23 cellular contexts compared by ENCODE assay signal in genomic region chr2:46410273-46411244, GRCh38.
DNase-seq lines count a peak whose midpoint lies in the region; ATAC-seq and TF ChIP-seq lines count a peak whose summit lies in the region.
"Had no signal": no experiment of that assay in that cellular context is flagged by ENCODE, and none has a peak within 500 bp of the region (broad histone marks: within the 10 kb centered on the region; RNA-seq: fewer than 3 reads in every experiment).

No MANE protein-coding gene starts in this region.

- H2BK5ac ChIP-seq in mesenchymal stem cell (ENCODE audit: low read depth, low read length, poor library complexity, severe bottlenecking) = no peak overlapping the region

- no peaks in the 10 kb centered on the region for H3K9me3 ChIP-seq in esophagus squamous epithelium
- peaks cover 5% of the 10 kb centered on the region for H3K9me3 ChIP-seq in mesenchymal stem cell (ENCODE audit: control insufficient read depth, low read length)
- H3K9me3 ChIP-seq in suprapubic skin = no peaks in the 10 kb centered on the region
- H3K9me3 ChIP-seq: mucosa of descending colon, pancreas, Peyer's patch, sigmoid colon had no signal

- TF ChIP-seq CTCF in esophagus squamous epithelium (IDR thresholded peaks at IDR 0.05) (no peak), suprapubic skin (IDR thresholded peaks at IDR 0.05) (no peak)

- no peaks in the 10 kb centered on the region for H3K79me1 ChIP-seq in mesenchymal stem cell (replicated peaks; ENCODE audit: low read length, poor library complexity, severe bottlenecking)

- H4K8ac ChIP-seq in mesenchymal stem cell (ENCODE audit: low read length) = no peak overlapping the region

- no peak for TF ChIP-seq POLR2A in esophagus squamous epithelium (IDR thresholded peaks at IDR 0.05)
- no peak for TF ChIP-seq POLR2A in suprapubic skin (IDR thresholded peaks at IDR 0.05)

- DNase-seq in stimulated activated naive CD8-positive, alpha-beta T cell treated with anti-CD3 and anti-CD28 coated beads, Interleukin-15, amount 100 ng/mL, for 72 hours = no peak
- no peak for DNase-seq in stimulated activated naive CD8-positive, alpha-beta T cell treated with anti-CD3 and anti-CD28 coated beads, Interleukin-15, Interleukin-2, amounts not matched to agents 100 U/mL and 50 U/mL, for 24 hours
- no peak for DNase-seq in esophagus squamous epithelium (lab: John Stamatoyannopoulos, UW)
- DNase-seq in mesenchymal stem cell = no peak
- DNase-seq in suprapubic skin (ENCODE audit: low spot score in 2 of 2) = no peak
- DNase-seq in epidermal melanocyte (ENCODE audit: insufficient read length, low spot score) = no peak
- DNase-seq in stimulated activated CD4-positive, alpha-beta T cell treated with anti-CD3 and anti-CD28 coated beads, Interleukin-1b, Interleukin-23, amount 100 ng/mL, for 48 hours = no peak
- DNase-seq in NCI-H226 = no peak
- DNase-seq: activated CD4-positive, alpha-beta T cell treated with anti-CD3 and anti-CD28 coated beads for 36 hours; activated T-cell treated with anti-CD3 and anti-CD28 coated beads, Interleukin-2, amount 50 U/mL, for 4 hours; COR-L47; MM.1S; mucosa of descending colon; NCI-H2107; NCI-H510A; nephron progenitor cell; pancreas; Peyer's patch; sigmoid colon; stimulated activated CD4-positive, alpha-beta T cell treated with anti-CD3 and anti-CD28 coated beads, Interleukin-15, amount 100 ng/mL, for 24 hours had no signal

- H3K27ac ChIP-seq in esophagus squamous epithelium (peak overlapping the region; percentile 25 to 86 (median 76)), mesenchymal stem cell (ENCODE audit: low read length, poor library complexity, severe bottlenecking) (no peak overlapping the region), suprapubic skin (no peak overlapping the region)
- H3K27ac ChIP-seq: BLaER1 had no signal

- no peak for ATAC-seq in stimulated activated naive CD8-positive, alpha-beta T cell treated with anti-CD3 and anti-CD28 coated beads, Interleukin-15, amount 100 ng/mL, for 72 hours
- ATAC-seq in stimulated activated naive CD8-positive, alpha-beta T cell treated with anti-CD3 and anti-CD28 coated beads, Interleukin-15, Interleukin-2, amounts not matched to agents 100 U/mL and 50 U/mL, for 24 hours = no peak
- ATAC-seq: activated CD4-positive, alpha-beta T cell treated with anti-CD3 and anti-CD28 coated beads for 36 hours; activated T-cell treated with anti-CD3 and anti-CD28 coated beads, Interleukin-2, amount 50 U/mL, for 4 hours; HCT116; mucosa of descending colon; pancreas had no signal

- H3K23ac ChIP-seq in mesenchymal stem cell (ENCODE audit: low read length in 2 of 2) = no peak overlapping the region

- no peaks in the 10 kb centered on the region for H3K27me3 ChIP-seq in esophagus squamous epithelium
- H3K27me3 ChIP-seq in mesenchymal stem cell (ENCODE audit: control insufficient read depth in 1 of 2, insufficient read depth in 1 of 2, low read length in 2 of 2) = no peaks in the 10 kb centered on the region
- no peaks in the 10 kb centered on the region for H3K27me3 ChIP-seq in suprapubic skin
- H3K27me3 ChIP-seq: BLaER1, pancreas, Peyer's patch, sigmoid colon had no signal

- no peak for TF ChIP-seq EP300 in suprapubic skin (IDR thresholded peaks at IDR 0.05)

- H3K36me3 ChIP-seq in esophagus squamous epithelium (no peaks in the 10 kb centered on the region), mesenchymal stem cell (ENCODE audit: control insufficient read depth in 1 of 2, insufficient read depth in 2 of 2, low read depth in 1 of 2, low read length in 2 of 2) (no peaks in the 10 kb centered on the region), suprapubic skin (no peaks in the 10 kb centered on the region)
- H3K36me3 ChIP-seq: BLaER1, pancreas, Peyer's patch, sigmoid colon had no signal

- peak overlapping the region; percentile 50 to 57 for H3K27ac Mint-ChIP-seq in stimulated activated naive CD8-positive, alpha-beta T cell treated with anti-CD3 and anti-CD28 coated beads, Interleukin-15, amount 100 ng/mL, for 72 hours
- H3K27ac Mint-ChIP-seq: activated CD4-positive, alpha-beta T cell treated with anti-CD3 and anti-CD28 coated beads for 36 hours; nephron progenitor cell; T-helper 1 cell treated with Interleukin-12 subunit alpha and Interleukin-12 subunit beta and Interleukin-4 antibody, amounts not matched to agents 30 μg/mL and 1 μg/mL, for 36 hours had no signal

- H3K4me3 ChIP-seq in esophagus squamous epithelium = no peak overlapping the region
- no peak overlapping the region for H3K4me3 ChIP-seq in mesenchymal stem cell (ENCODE audit: insufficient read depth in 1 of 2, low read depth in 1 of 2, low read length in 2 of 2)
- H3K4me3 ChIP-seq in suprapubic skin = no peak overlapping the region
- H3K4me3 ChIP-seq: BLaER1, mucosa of descending colon, pancreas, Peyer's patch, sigmoid colon had no signal

- no peak overlapping the region for H3K4me2 ChIP-seq in mesenchymal stem cell (ENCODE audit: low read length, poor library complexity, severe bottlenecking)
- H3K4me2 ChIP-seq: BLaER1 had no signal

- H2BK15ac ChIP-seq in mesenchymal stem cell (ENCODE audit: low read depth, poor library complexity, severe bottlenecking) = no peak overlapping the region

- H2BK120ac ChIP-seq in mesenchymal stem cell (ENCODE audit: low read depth, low read length) = no peak overlapping the region

- H2AK5ac ChIP-seq in mesenchymal stem cell (ENCODE audit: low read length, severe bottlenecking) = peak overlapping the region; percentile 71

- intact Hi-C loops in esophagus squamous epithelium (cut with DNase I) = no loop called here

- 56 to 79% methylated on average over 4 to 10 of the region's 10 CpGs for WGBS in esophagus squamous epithelium, 2 donors
- WGBS in mesenchymal stem cell = 88% methylated on average over 10 of the region's 10 CpGs
- 68% methylated on average over 10 of the region's 10 CpGs for WGBS in suprapubic skin

- no peaks in the 10 kb centered on the region for H3K27me3 Mint-ChIP-seq in stimulated activated naive CD8-positive, alpha-beta T cell treated with anti-CD3 and anti-CD28 coated beads, Interleukin-15, amount 100 ng/mL, for 72 hours
- H3K27me3 Mint-ChIP-seq: activated CD4-positive, alpha-beta T cell treated with anti-CD3 and anti-CD28 coated beads for 36 hours had no signal

- no peak overlapping the region for H3K14ac ChIP-seq in mesenchymal stem cell (ENCODE audit: low read length in 2 of 2)

- peaks cover 15 to 64% (median 27%) of the 10 kb centered on the region in 3 donors for H3K4me1 ChIP-seq in esophagus squamous epithelium
- peaks cover 4% of the 10 kb centered on the region for H3K4me1 ChIP-seq in mesenchymal stem cell (ENCODE audit: control insufficient read depth, insufficient read depth, low read depth, low read length)
- H3K4me1 ChIP-seq in suprapubic skin = peaks cover 40% of the 10 kb centered on the region

- no peak overlapping the region for H4K91ac ChIP-seq in mesenchymal stem cell (ENCODE audit: low read length)

- no peak overlapping the region for H3K9ac ChIP-seq in mesenchymal stem cell (ENCODE audit: low read length)
- H3K9ac ChIP-seq: BLaER1 had no signal

- no peak overlapping the region for H2AFZ ChIP-seq in mesenchymal stem cell (ENCODE audit: low read depth, low read length)

- peaks cover 6 to 9% of the 10 kb centered on the region in 2 donors for H3K9me3 Mint-ChIP-seq in stimulated activated naive CD8-positive, alpha-beta T cell treated with anti-CD3 and anti-CD28 coated beads, Interleukin-15, amount 100 ng/mL, for 72 hours
- H3K9me3 Mint-ChIP-seq: T-helper 1 cell treated with Interleukin-12 subunit alpha and Interleukin-12 subunit beta and Interleukin-4 antibody, amounts not matched to agents 30 μg/mL and 1 μg/mL, for 36 hours had no signal

- no peak overlapping the region for H2BK12ac ChIP-seq in mesenchymal stem cell (ENCODE audit: low read length in 2 of 2)

- no peaks in the 10 kb centered on the region for H3K4me1 Mint-ChIP-seq in stimulated activated naive CD8-positive, alpha-beta T cell treated with anti-CD3 and anti-CD28 coated beads, Interleukin-15, amount 100 ng/mL, for 72 hours
- H3K4me1 Mint-ChIP-seq: activated CD4-positive, alpha-beta T cell treated with anti-CD3 and anti-CD28 coated beads for 36 hours had no signal

- H3K4me3 Mint-ChIP-seq in stimulated activated naive CD8-positive, alpha-beta T cell treated with anti-CD3 and anti-CD28 coated beads, Interleukin-15, amount 100 ng/mL, for 72 hours = no peak overlapping the region
- H3K4me3 Mint-ChIP-seq: activated CD4-positive, alpha-beta T cell treated with anti-CD3 and anti-CD28 coated beads for 36 hours; activated T-cell treated with anti-CD3 and anti-CD28 coated beads, Interleukin-2, amount 50 U/mL, for 4 hours; nephron progenitor cell; T-helper 1 cell treated with Interleukin-12 subunit alpha and Interleukin-12 subunit beta and Interleukin-4 antibody, amounts not matched to agents 30 μg/mL and 1 μg/mL, for 36 hours had no signal

- H3K18ac ChIP-seq in mesenchymal stem cell (ENCODE audit: low read depth in 1 of 2, low read length in 2 of 2) = no peak overlapping the region

- no peak overlapping the region for H3K4ac ChIP-seq in mesenchymal stem cell (ENCODE audit: low read depth in 1 of 2, low read length in 2 of 2)

Comparison
In these comparisons a context has a peak if more than half of its experiments do, and no peak if none do; other contexts are left out.
1. H3K27ac ChIP-seq: peak in esophagus squamous epithelium (4 of 4); none in mesenchymal stem cell (single experiment) and suprapubic skin (single experiment).